In the genomic region with DNA sequence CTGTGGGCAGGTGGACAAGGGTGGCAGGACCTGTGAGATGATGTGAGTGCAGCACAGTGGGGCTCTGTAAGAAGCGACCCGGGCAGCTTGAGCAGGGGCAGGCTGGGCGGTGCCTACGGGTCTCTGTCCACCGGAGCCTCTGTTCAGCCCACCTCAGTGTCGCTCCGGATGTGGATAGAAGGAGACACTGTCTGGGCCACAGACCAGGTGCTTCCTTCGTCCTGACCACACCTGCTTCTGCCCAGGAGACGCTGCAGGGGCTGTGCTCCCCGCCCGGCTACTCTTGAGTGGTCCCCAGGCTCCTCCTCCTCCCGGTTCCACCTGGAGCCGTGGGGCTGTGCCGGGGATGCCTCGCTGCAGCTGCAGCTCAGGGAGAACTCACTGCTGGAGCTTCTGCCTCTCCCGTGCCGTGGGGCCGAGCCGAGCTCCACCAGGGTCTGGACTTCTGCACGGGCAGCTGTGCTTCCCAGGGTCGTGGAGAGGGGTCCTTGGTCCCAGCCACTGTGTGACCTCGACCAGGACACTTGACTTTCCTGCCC, we compare ENCODE assay signal across 9 cellular contexts. TPM values are rescaled to one million over a fixed set of nuclear protein-coding genes. Genes with fewer than 3 reads are reported as not detected.
DNase-seq lines count a peak whose midpoint lies in the region; ATAC-seq and TF ChIP-seq lines count a peak whose summit lies in the region.
"Had no signal": no experiment of that assay in that cellular context is flagged by ENCODE, and none has a peak within 500 bp of the region (broad histone marks: within the 10 kb centered on the region; RNA-seq: fewer than 3 reads in every experiment).

No MANE protein-coding gene starts in this region.

- TF ChIP-seq CTCF in sigmoid colon (IDR thresholded peaks at IDR 0.05) = no peak

- TF ChIP-seq EP300 in sigmoid colon (IDR thresholded peaks at IDR 0.05) = no peak

- H2AFZ ChIP-seq in GM23248 = no peak overlapping the region

- H3K27ac ChIP-seq in GM23248 (peak overlapping the region; percentile 83), sigmoid colon (peak overlapping the region; percentile 51 to 61 (median 55))

- H3K27me3 ChIP-seq in GM23248 (replicated peaks; ENCODE audit: insufficient read depth) = no peaks in the 10 kb centered on the region
- H3K27me3 ChIP-seq in sigmoid colon = peaks cover 3 to 27% (median 10%) of the 10 kb centered on the region in 3 donors

- peak overlapping the region; percentile 72 for H3K9ac ChIP-seq in GM23248

- H3K79me2 ChIP-seq in GM23248 (ENCODE audit: insufficient read depth) = peaks cover 14% of the 10 kb centered on the region

- whole genome bisulfite sequencing in GM23248 (ENCODE audit: low coverage in 1 of 2, low lambda C conversion rate in 2 of 2, missing lambda C conversion rate in 2 of 2), 2 experiments = 17 to 27% methylated on average over 14 to 22 of the region's 22 CpGs
- 10 to 30% methylated on average over 22 of the region's 22 CpGs for WGBS in sigmoid colon, 2 donors

- in situ Hi-C loops in GM23248 (cut with MboI) = no loop called here

- DNase-seq in GM23248 = peak; percentile 61
- peak; percentile 22 for DNase-seq in NCI-H2107 (lab: John Stamatoyannopoulos, UW)
- no peak for DNase-seq in sigmoid colon
- DNase-seq in NOMO-1 (lab: John Stamatoyannopoulos, UW; ENCODE audit: unreplicated experiment in 2 of 2) = no peak
- DNase-seq: activated T-cell treated with anti-CD3 and anti-CD28 coated beads for 4 hours had no signal

- peak; percentile 3 for ATAC-seq in esophagus mucosa
- no peak for ATAC-seq in HG02759 (IDR thresholded peaks at IDR 0.05; ENCODE audit: unreplicated experiment)
- ATAC-seq in HG03442 (IDR thresholded peaks at IDR 0.05; ENCODE audit: unreplicated experiment) = no peak

- intact Hi-C loops in sigmoid colon (cut with DNase I) = no loop called here

- H3K4me1 ChIP-seq in GM23248 (ENCODE audit: insufficient read depth) (peaks cover 47% of the 10 kb centered on the region), sigmoid colon (peaks cover 0 to 40% (median 32%) of the 10 kb centered on the region in 4 donors)

- H3K9me3 ChIP-seq in GM23248 (ENCODE audit: low read depth) (no peaks in the 10 kb centered on the region), sigmoid colon (no peaks in the 10 kb centered on the region)
- H3K9me3 ChIP-seq: psoas muscle had no signal

- H3F3A ChIP-seq in GM23248 (ENCODE audit: insufficient read depth) = peaks cover 37% of the 10 kb centered on the region

- peaks cover 11% of the 10 kb centered on the region; the same call in 1 of the 2 replicates for H3K36me3 ChIP-seq in GM23248 (ENCODE audit: low read depth)
- H3K36me3 ChIP-seq in sigmoid colon = peaks cover 3 to 13% (median 7%) of the 10 kb centered on the region in 4 donors

- H3K4me3 ChIP-seq in GM23248 = no peak overlapping the region
- no peak overlapping the region for H3K4me3 ChIP-seq in sigmoid colon
- H3K4me3 ChIP-seq: psoas muscle had no signal

- no peak overlapping the region for H3K4me2 ChIP-seq in GM23248 (ENCODE audit: unreplicated experiment)

- no peaks in the 10 kb centered on the region for H3K9me2 ChIP-seq in GM23248 (ENCODE audit: insufficient read depth)

- TF ChIP-seq POLR2A in sigmoid colon (IDR thresholded peaks at IDR 0.05) = no peak

- H4K20me1 ChIP-seq in GM23248 (ENCODE audit: insufficient read depth) = no peaks in the 10 kb centered on the region

RNA-seq across cellular contexts. Expression of gene METRNL, which starts 21.5 kb away (rescaled TPM):
- total RNA-seq in GM23248 (2014; rRNA removed; shearing (Covaris generic)) = 305 and 319 TPM in 2 replicates
- 26.5 and 28.4 TPM in 2 replicates for polyA plus RNA-seq in GM23248 (2016; fragmentation: Nextera tagmentation; extraction: Ambion mirVana)
- total RNA-seq in esophagus mucosa = 152 TPM
- 10 to 100 TPM; 26.8 to 53.6 (median 29.8) TPM for total RNA-seq in sigmoid colon
- polyA plus RNA-seq in sigmoid colon = 100 to 1,000 TPM in 1 of 3 donors, 10 to 100 TPM in 2; 93.1 to 116 (median 99.6) TPM

Comparison
In these comparisons a context has a peak if more than half of its experiments do, and no peak if none do; other contexts are left out.
1. DNase-seq: peak in GM23248 (single experiment) and NCI-H2107 (single experiment); none in sigmoid colon (single experiment) and NOMO-1 (0 of 2).